11 cellular contexts compared by ENCODE assay signal in genomic region chr14:68939424-68939892, GRCh38. TPM values are rescaled to one million over a fixed set of nuclear protein-coding genes. Genes with fewer than 3 reads are reported as not detected.
DNase-seq lines count a peak whose midpoint lies in the region; ATAC-seq and TF ChIP-seq lines count a peak whose summit lies in the region.
"Had no signal": no experiment of that assay in that cellular context is flagged by ENCODE, and none has a peak within 500 bp of the region (broad histone marks: within the 10 kb centered on the region; RNA-seq: fewer than 3 reads in every experiment).

No MANE protein-coding gene starts in this region.

- H3K4me1 ChIP-seq in cardiac muscle cell (ENCODE audit: low read depth), result peaks cover 74% of the 10 kb centered on the region
- peaks cover 49% of the 10 kb centered on the region for H3K4me1 ChIP-seq in endodermal cell (ENCODE audit: control insufficient read depth, insufficient read depth, low read length)
- no peaks in the 10 kb centered on the region for H3K4me1 ChIP-seq in urinary bladder (ENCODE audit: insufficient read depth)

- H3K27ac ChIP-seq in cardiac muscle cell (peak overlapping the region; percentile 69), endodermal cell (ENCODE audit: low read depth, low read length) (no peak overlapping the region), urinary bladder (ENCODE audit: low read depth) (peak overlapping the region; percentile 69)

- H3K9me3 ChIP-seq in cardiac muscle cell (ENCODE audit: low read depth) (no peaks in the 10 kb centered on the region), endodermal cell (ENCODE audit: control insufficient read depth, low read length) (no peaks in the 10 kb centered on the region)

- no peak for ATAC-seq in Right ventricle myocardium inferior

- H3K9ac ChIP-seq in endodermal cell (ENCODE audit: extremely low read depth, low read length, poor library complexity, severe bottlenecking), result no peak overlapping the region

- no peaks in the 10 kb centered on the region for H3K36me3 ChIP-seq in cardiac muscle cell
- H3K36me3 ChIP-seq in endodermal cell (ENCODE audit: control insufficient read depth, insufficient read depth, low read length), result peaks cover 30% of the 10 kb centered on the region
- no peaks in the 10 kb centered on the region for H3K36me3 ChIP-seq in urinary bladder (ENCODE audit: insufficient read depth)

- H3K4me3 ChIP-seq in cardiac muscle cell (no peak overlapping the region), endodermal cell (ENCODE audit: low read length) (no peak overlapping the region), urinary bladder (ENCODE audit: low read depth, low read length) (no peak overlapping the region)

- H3K27me3 Mint-ChIP-seq in endodermal cell (ENCODE audit: insufficient read depth), result no peaks in the 10 kb centered on the region
- no peaks in the 10 kb centered on the region for H3K27me3 Mint-ChIP-seq in nephron (ENCODE audit: low read depth)

- TF ChIP-seq CTCF in cardiac muscle cell (IDR thresholded peaks at IDR 0.05; ENCODE audit: low read depth, low read length) (no peak), endodermal cell (conservative IDR thresholded peaks at IDR 0.05) (no peak), nephron (IDR thresholded peaks at IDR 0.05; ENCODE audit: unreplicated experiment in 3 of 3) (no peak)

- H3K4me1 Mint-ChIP-seq in endodermal cell, result peaks cover 80% of the 10 kb centered on the region
- H3K4me1 Mint-ChIP-seq in nephron, result peaks cover 86% of the 10 kb centered on the region

- DNase-seq in cardiac muscle cell (ENCODE audit: low read depth in 1 of 2, low spot score in 1 of 2), result no peak
- no peak for DNase-seq in Right ventricle myocardium inferior (ENCODE audit: missing footprints)
- DNase-seq in endodermal cell, result no peak
- DNase-seq in anterior cingulate cortex (lab: John Stamatoyannopoulos, UW), result no peak
- DNase-seq in NCI-H524 treated with DMSO at 0.1 percent for 48 hours (lab: John Stamatoyannopoulos, UW), result no peak
- DNase-seq in cerebellum (ENCODE audit: low spot score), result no peak
- DNase-seq: effector memory CD4-positive, alpha-beta T cell; immature natural killer cell had no signal

- peak overlapping the region; percentile 95 for H3K27ac Mint-ChIP-seq in endodermal cell
- peak overlapping the region; percentile 84 to 91 (median 85) for H3K27ac Mint-ChIP-seq in nephron
- H3K27ac Mint-ChIP-seq: immature natural killer cell; T-helper 1 cell treated with Interleukin-12 subunit alpha and Interleukin-12 subunit beta and Interleukin-4 antibody, amounts not matched to agents 30 μg/mL and 1 μg/mL, for 36 hours had no signal

- H3K27me3 ChIP-seq in cardiac muscle cell, result no peaks in the 10 kb centered on the region
- no peaks in the 10 kb centered on the region for H3K27me3 ChIP-seq in endodermal cell (ENCODE audit: control insufficient read depth, insufficient read depth, low read length, poor library complexity, severe bottlenecking)

- intact Hi-C loops in Right ventricle myocardium inferior (cut with DNase I), result no loop called here

- H3K36me3 Mint-ChIP-seq in endodermal cell (ENCODE audit: low read depth) (peaks cover 2% of the 10 kb centered on the region), nephron (ENCODE audit: low read depth) (no peaks in the 10 kb centered on the region)
- H3K36me3 Mint-ChIP-seq: immature natural killer cell had no signal

- H3K4me3 Mint-ChIP-seq in endodermal cell (peak overlapping the region; percentile 30), nephron (peak overlapping the region in 1 of 3 experiments; percentile 32)
- H3K4me3 Mint-ChIP-seq: immature natural killer cell; T-helper 1 cell treated with Interleukin-12 subunit alpha and Interleukin-12 subunit beta and Interleukin-4 antibody, amounts not matched to agents 30 μg/mL and 1 μg/mL, for 36 hours had no signal

- H3K9me3 Mint-ChIP-seq in endodermal cell (no peaks in the 10 kb centered on the region), nephron (no peaks in the 10 kb centered on the region)
- H3K9me3 Mint-ChIP-seq: immature natural killer cell; T-helper 1 cell treated with Interleukin-12 subunit alpha and Interleukin-12 subunit beta and Interleukin-4 antibody, amounts not matched to agents 30 μg/mL and 1 μg/mL, for 36 hours had no signal

- WGBS in endodermal cell (ENCODE audit: insufficient coverage in 1 of 2, insufficient read length in 1 of 2), 2 experiments, result 82 to 85% methylated on average over 6 to 7 of the region's 7 CpGs
- WGBS in urinary bladder, result 39% methylated on average over 7 of the region's 7 CpGs

RNA-seq across cellular contexts. Expression of gene ACTN1, which starts 39.6 kb away (rescaled TPM):
- 167 and 169 TPM in 2 replicates for total RNA-seq in cardiac muscle cell
- 171 and 202 TPM in 2 replicates for polyA plus RNA-seq in cardiac muscle cell
- 136 TPM for total RNA-seq in Right ventricle myocardium inferior
- 100 to 1,000 TPM; 190 to 275 TPM for total RNA-seq in endodermal cell
- polyA plus RNA-seq in endodermal cell (2013, experiment 1 of 2), result 115 TPM
- polyA plus RNA-seq in endodermal cell (2013, experiment 2 of 2), result 126 TPM
- total RNA-seq in urinary bladder, result 150 TPM
- 723 TPM for polyA plus RNA-seq in urinary bladder
- 23.1 TPM for total RNA-seq in cerebellum
